14 cellular contexts compared by ENCODE assay signal in genomic region chr12:26162905-26163304, GRCh38. TPM values are rescaled to one million over a fixed set of nuclear protein-coding genes. Genes with fewer than 3 reads are reported as not detected.
DNase-seq lines count a peak whose midpoint lies in the region; ATAC-seq and TF ChIP-seq lines count a peak whose summit lies in the region.
"Had no signal": no experiment of that assay in that cellular context is flagged by ENCODE, and none has a peak within 500 bp of the region (broad histone marks: within the 10 kb centered on the region; RNA-seq: fewer than 3 reads in every experiment).

No MANE protein-coding gene starts in this region.

- H3K4me3 ChIP-seq in GM12864 (ENCODE audit: low read depth, low read length) (no peak overlapping the region), PC-9 (no peak overlapping the region)
- H3K4me3 ChIP-seq: pancreas, SK-N-MC had no signal

- H3K4me2 ChIP-seq in PC-9, result no peak overlapping the region

- DNase-seq in GM12864 (ENCODE audit: low read depth), result peak; percentile 81
- no peak for DNase-seq in COLO668 (lab: John Stamatoyannopoulos, UW; ENCODE audit: unreplicated experiment)
- DNase-seq in dermis blood vessel endothelial cell, result no peak
- DNase-seq in PC-9, result no peak
- DNase-seq in NCI-H748 treated with DMSO at 0.1 percent for 48 hours (lab: John Stamatoyannopoulos, UW), result no peak
- DNase-seq: activated CD4-positive, CD25-positive, alpha-beta regulatory T cell; mammary epithelial cell; NCI-H1092; pancreas; stimulated activated CD4-positive, alpha-beta T cell treated with anti-CD3 and anti-CD28 coated beads, Interleukin-2, amount 100 ng/mL, for 24 hours had no signal

- intact Hi-C loops in PC-9 (cut with micrococcal nuclease; ENCODE audit: unreplicated experiment), result no loop called here

- no peaks in the 10 kb centered on the region for H3K79me2 ChIP-seq in PC-9 (ENCODE audit: low read depth)

- no TSS peak for BruUV-seq in PC-9 (replicated peaks; lab: Mats Ljungman, UMichigan)

- H3K9me2 ChIP-seq in PC-9 (ENCODE audit: insufficient read depth), result no peaks in the 10 kb centered on the region

- no peaks in the 10 kb centered on the region for H3K9me3 ChIP-seq in PC-9 (ENCODE audit: insufficient read depth, low read depth)
- H3K9me3 ChIP-seq: pancreas had no signal

- CTCF ChIA-PET in PC-9 (lab: Charles Lee), result no interaction called here

- H3K36me3 ChIP-seq in PC-9 (ENCODE audit: low read depth), result no peaks in the 10 kb centered on the region
- H3K36me3 ChIP-seq: pancreas had no signal

- H3K4me1 ChIP-seq in PC-9 (replicated peaks; ENCODE audit: insufficient read depth), result no peaks in the 10 kb centered on the region
- H3K4me1 ChIP-seq: pancreas had no signal

- no peaks in the 10 kb centered on the region for H3F3A ChIP-seq in PC-9 (ENCODE audit: insufficient read depth, low read depth)

- H3K27ac ChIP-seq in PC-9, result no peak overlapping the region
- H3K27ac ChIP-seq: pancreas, SK-N-MC had no signal

- ATAC-seq in GM19395 (IDR thresholded peaks at IDR 0.05; ENCODE audit: unreplicated experiment) (peak; percentile 84), HG02642 (IDR thresholded peaks at IDR 0.05; ENCODE audit: poor library complexity, unreplicated experiment) (peak; percentile 82), HG03378 (IDR thresholded peaks at IDR 0.05; ENCODE audit: unreplicated experiment) (peak; percentile 77)
- ATAC-seq: pancreas had no signal

- no peaks in the 10 kb centered on the region for H3K27me3 ChIP-seq in PC-9 (ENCODE audit: insufficient read depth, low read depth)
- H3K27me3 ChIP-seq: pancreas had no signal

- H4K20me1 ChIP-seq in PC-9 (ENCODE audit: insufficient read depth), result no peaks in the 10 kb centered on the region

- H2AFZ ChIP-seq in PC-9, result no peak overlapping the region

- no peak for TF ChIP-seq CTCF in GM12864 (IDR thresholded peaks at IDR 0.05; ENCODE audit: low read depth, low read length, missing control alignments)
- TF ChIP-seq CTCF in PC-9 (conservative IDR thresholded peaks at IDR 0.05), result no peak

- POLR2A ChIA-PET in PC-9 (lab: Charles Lee; ENCODE audit: unreplicated experiment), result no interaction called here

RNA-seq across cellular contexts. Expression of gene SSPN, which starts 32.5 kb away (rescaled TPM):
- total RNA-seq in dermis blood vessel endothelial cell (0.34 and 0.47 TPM in 2 replicates), PC-9 (2021) (10.4 and 14.0 TPM in 2 replicates)

RNA-seq across cellular contexts. Expression of gene BHLHE41, which starts 38.1 kb away (rescaled TPM):
- total RNA-seq in dermis blood vessel endothelial cell (0.14 and 0.85 TPM in 2 replicates), PC-9 (2021) (30.0 and 57.1 TPM in 2 replicates)

Comparison
In these comparisons a context has a peak if more than half of its experiments do, and no peak if none do; other contexts are left out.
1. RNA of gene BHLHE41, which starts 38.1 kb away (total RNA-seq): 30.0 to 57.1 TPM in PC-9; 0.14 to 0.85 TPM in dermis blood vessel endothelial cell; every median in the first group is over 10 times any median in the second.
2. Peak in every context shown above with its lines, with median percentiles within 50 percentile points of each other: ATAC-seq.